12 cellular contexts compared by ENCODE assay signal in genomic region chr1:172203135-172203823, GRCh38.
DNase-seq lines count a peak whose midpoint lies in the region; ATAC-seq, FAIRE-seq and TF ChIP-seq lines count a peak whose summit lies in the region.
"Had no signal": no experiment of that assay in that cellular context is flagged by ENCODE, and none has a peak within 500 bp of the region (broad histone marks: within the 10 kb centered on the region; RNA-seq: fewer than 3 reads in every experiment).

No MANE protein-coding gene starts in this region.

- TF ChIP-seq POLR2A in IMR-90 (IDR thresholded peaks at IDR 0.05; ENCODE audit: low read depth, low read length) = no peak

- peak; percentile 100 for FAIRE-seq in TTC549 (lab: Jason Lieb, UNC)

- no peak overlapping the region for H3K23ac ChIP-seq in IMR-90 (ENCODE audit: low read depth, low read length)

- H4K91ac ChIP-seq in IMR-90 (ENCODE audit: insufficient read depth, low read depth, low read length) = no peak overlapping the region

- no peak overlapping the region for H3K27ac ChIP-seq in IMR-90 (ENCODE audit: insufficient read depth, low read length)

- H4K8ac ChIP-seq in IMR-90 (ENCODE audit: low read depth in 2 of 2, low read length in 2 of 2) = peak overlapping the region in 1 of 2 experiments; percentile 11; a peak in 1 of 4 replicates

- no peak overlapping the region for H2BK15ac ChIP-seq in IMR-90 (ENCODE audit: low read depth, low read length)

- no peaks in the 10 kb centered on the region for H3K36me3 ChIP-seq in IMR-90 (ENCODE audit: control insufficient read depth, insufficient read depth, low read length)

- H3K56ac ChIP-seq in IMR-90 (ENCODE audit: extremely low read depth, insufficient read depth, low read length) = no peak overlapping the region

- peak overlapping the region; percentile 55 for H3K4me2 ChIP-seq in IMR-90 (ENCODE audit: low read depth, low read length)

- no peak overlapping the region for H2AK5ac ChIP-seq in IMR-90 (ENCODE audit: low read depth, low read length)

- H2BK5ac ChIP-seq in IMR-90 (ENCODE audit: low read depth, low read length, poor library complexity, severe bottlenecking) = no peak overlapping the region

- no peak overlapping the region for H2BK20ac ChIP-seq in IMR-90 (ENCODE audit: low read depth, low read length)

- DNase-seq in AG08396 (ENCODE audit: low spot score) (peak; percentile 26), IMR-90 (peak; percentile 19), iPS-NIHi11 (ENCODE audit: low spot score) (peak; percentile 29), ecto neural progenitor cell (ENCODE audit: low spot score) (no peak)
- DNase-seq in stimulated activated CD4-positive, alpha-beta T cell treated with anti-CD3 and anti-CD28 coated beads, Interleukin-15, amount 100 ng/mL, for 24 hours = no peak
- no peak for DNase-seq in activated CD4-positive, alpha-beta T cell treated with anti-CD3 and anti-CD28 coated beads for 48 hours
- DNase-seq: endodermal cell, OCI-M1, right cardiac atrium, T-helper 9 cell had no signal

- H4K20me1 ChIP-seq in IMR-90 (ENCODE audit: insufficient read depth, low read length) = no peaks in the 10 kb centered on the region

- H3K9ac ChIP-seq in IMR-90 (ENCODE audit: low read depth, low read length) = 0 out of 2 replicates have a peak overlapping the region, but pooled peaks have one; percentile 24

- WGBS in IMR-90 (ENCODE audit: extremely low coverage in 2 of 2, insufficient read length in 1 of 2), 2 experiments = 0% methylated on average over 1 of the region's 8 CpGs; no CpG with 5 or more reads in 1 of the 2 experiments

- H3K14ac ChIP-seq in IMR-90 (replicated peaks; ENCODE audit: low read depth, low read length) = peak overlapping the region; percentile 3; the same call in 1 of the 2 replicates

- TF ChIP-seq RAD21 in IMR-90 (IDR thresholded peaks at IDR 0.05; ENCODE audit: low read length) = no peak

- no peaks in the 10 kb centered on the region for H3K79me1 ChIP-seq in IMR-90 (ENCODE audit: low read depth in 1 of 2, low read length in 2 of 2)

- H3K27me3 ChIP-seq in IMR-90 (ENCODE audit: control insufficient read depth, insufficient read depth, low read length) = no peaks in the 10 kb centered on the region

- BruUV-seq in IMR-90 (replicated peaks; lab: Mats Ljungman, UMichigan) = no TSS peak

- H3K4me1 ChIP-seq in IMR-90 (ENCODE audit: control insufficient read depth, insufficient read depth, low read length) = peaks cover 3% of the 10 kb centered on the region

- no peaks in the 10 kb centered on the region for H3K9me1 ChIP-seq in IMR-90 (ENCODE audit: insufficient read depth, low read length)

- POLR2A ChIA-PET in IMR-90 (lab: Charles Lee; ENCODE audit: unreplicated experiment) = no interaction called here

- peak overlapping the region; percentile 76 for H2AFZ ChIP-seq in IMR-90 (replicated peaks; ENCODE audit: low read length, poor library complexity)

- H3K4me3 ChIP-seq in IMR-90 (ENCODE audit: insufficient read depth, low read depth, low read length) = no peak overlapping the region

- peaks cover under 1% of the 10 kb centered on the region; the same call in 1 of the 2 replicates for H3K9me3 ChIP-seq in IMR-90 (ENCODE audit: control insufficient read depth, insufficient read depth, low read length)

- intact Hi-C loops in IMR-90 (cut with micrococcal nuclease) = no loop called here

- TF ChIP-seq CTCF in IMR-90 (conservative IDR thresholded peaks at IDR 0.05; ENCODE audit: low read depth, low read length) = no peak

- no peak overlapping the region for H2AK9ac ChIP-seq in IMR-90 (replicated peaks; ENCODE audit: low read depth, low read length, poor library complexity)

- ATAC-seq in IMR-90 (ENCODE audit: low read depth) (peak; percentile 49), GM18517 (IDR thresholded peaks at IDR 0.05; ENCODE audit: unreplicated experiment) (no peak)
- ATAC-seq: right cardiac atrium had no signal

- peak overlapping the region; percentile 5; the same call in 1 of the 2 replicates for H4K5ac ChIP-seq in IMR-90 (ENCODE audit: low read depth, low read length)

- CTCF ChIA-PET in IMR-90 (lab: Yijun Ruan, JAX) = interaction anchor here (0.8 kb wide), 1 partner anchor 16 kb away, joined by 3 read pairs; no protein-coding TSS in a partner anchor

- H3K18ac ChIP-seq in IMR-90 (ENCODE audit: low read depth, low read length) = peak overlapping the region; percentile 9; the same call in 1 of the 2 replicates

- dilution Hi-C loops in IMR-90 (cut with HindIII; ENCODE audit: low sequenced_read_pairs, unreplicated experiment) = no loop called here

- 0 out of 2 replicates have a peak overlapping the region, but pooled peaks have one; percentile 2 for H3K4ac ChIP-seq in IMR-90 (ENCODE audit: low read depth, low read length)

- H2BK120ac ChIP-seq in IMR-90 (ENCODE audit: low read depth, low read length) = no peak overlapping the region

- in situ Hi-C loops in IMR-90 (cut with MboI; ENCODE audit: low sequenced_read_pairs) = no loop called here

TF ChIP-seq in IMR-90, 13 proteins besides CTCF, POLR2A, EP300 and RAD21:
- TF ChIP-seq CHD1 (IDR thresholded peaks at IDR 0.05; ENCODE audit: low read depth, low read length) (no peak), MAFK (IDR thresholded peaks at IDR 0.05; ENCODE audit: low read depth, low read length) (no peak), RCOR1 (IDR thresholded peaks at IDR 0.05; ENCODE audit: insufficient replicate concordance, low read length) (no peak), BHLHE40 (IDR thresholded peaks at IDR 0.05; ENCODE audit: low read depth, low read length) (no peak), MAZ (IDR thresholded peaks at IDR 0.05; ENCODE audit: borderline replicate concordance, low read depth, low read length) (no peak), SMC3 (IDR thresholded peaks at IDR 0.05; ENCODE audit: low read depth, low read length) (no peak), NFE2L2 (IDR thresholded peaks at IDR 0.05; ENCODE audit: low read depth, low read length) (no peak), CEBPB (IDR thresholded peaks at IDR 0.05; ENCODE audit: low read depth, low read length) (no peak), FOS (IDR thresholded peaks at IDR 0.05; ENCODE audit: low read depth, low read length) (no peak), ELK1 (IDR thresholded peaks at IDR 0.05; ENCODE audit: borderline replicate concordance, low read depth, low read length) (no peak), USF2 (IDR thresholded peaks at IDR 0.05; ENCODE audit: low read depth, low read length) (no peak), RFX5 (IDR thresholded peaks at IDR 0.05; ENCODE audit: low read depth, low read length) (no peak), MXI1 (IDR thresholded peaks at IDR 0.05; ENCODE audit: borderline replicate concordance, low read depth, low read length) (no peak)

Comparison
In these comparisons a context has a peak if more than half of its experiments do, and no peak if none do; other contexts are left out.
1. DNase-seq: peak in AG08396 (single experiment), IMR-90 (single experiment) and iPS-NIHi11 (single experiment); none in stimulated activated CD4-positive, alpha-beta T cell treated with anti-CD3 and anti-CD28 coated beads, Interleukin-15, amount 100 ng/mL, for 24 hours (single experiment), ecto neural progenitor cell (single experiment) and activated CD4-positive, alpha-beta T cell treated with anti-CD3 and anti-CD28 coated beads for 48 hours (single experiment).